28 cellular contexts compared by ENCODE assay signal in genomic region chr19:33638167-33639033, GRCh38. TPM values are rescaled to one million over a fixed set of nuclear protein-coding genes. Genes with fewer than 3 reads are reported as not detected.
A peak's percentile ranks its signal among the peaks of the same experiment; 100 is the strongest.
DNase-seq lines count a peak whose midpoint lies in the region; ATAC-seq, FAIRE-seq and TF ChIP-seq lines count a peak whose summit lies in the region.
"Had no signal": no experiment of that assay in that cellular context is flagged by ENCODE, and none has a peak within 500 bp of the region (broad histone marks: within the 10 kb centered on the region; RNA-seq: fewer than 3 reads in every experiment).

No MANE protein-coding gene starts in this region.

- H2BK120ac ChIP-seq in H1 (replicated peaks; ENCODE audit: low read depth, low read length) = peak overlapping the region; percentile 74

- H3K4me3 ChIP-seq in HUES6 (ENCODE audit: low read depth, low read length) (peak overlapping the region; percentile 34; the same call in 1 of the 2 replicates), H1 (ENCODE audit: extremely low read depth in 1 of 4, insufficient read depth in 2 of 4, low read depth in 3 of 4, low read length in 4 of 4) (peak overlapping the region in 2 of 4 experiments; percentile 1 to 41; a peak in 3 of 8 replicates)
- H3K4me3 ChIP-seq: GM12878, HAP-1, right lobe of liver, testis had no signal

- H2BK12ac ChIP-seq in H1 (ENCODE audit: low read depth, low read length) = peak overlapping the region; percentile 70; the same call in 1 of the 2 replicates

- peak; percentile 88 for FAIRE-seq in H1 (lab: Jason Lieb, UNC)
- FAIRE-seq: astrocyte, frontal cortex, GM12878, GM19239 had no signal

- TF ChIP-seq POLR2A in H1 (IDR thresholded peaks at IDR 0.05; ENCODE audit: control extremely low read depth in 1 of 2, low read depth in 2 of 2, low read length in 2 of 2) = no peak

- H4K8ac ChIP-seq in H1 (ENCODE audit: extremely low read depth, insufficient read depth, low read length) = no peak overlapping the region

- no peak for TF ChIP-seq RAD21 in H1 (IDR thresholded peaks at IDR 0.05 in 1 of 2, conservative IDR thresholded peaks at IDR 0.05 in 1 of 2; ENCODE audit: low read depth in 2 of 2, low read length in 2 of 2)

- no peaks in the 10 kb centered on the region for H3K27me3 ChIP-seq in HUES6 (ENCODE audit: control insufficient read depth, insufficient read depth, low read length)
- no peaks in the 10 kb centered on the region for H3K27me3 ChIP-seq in H1 (replicated peaks in 1 of 4; ENCODE audit: control insufficient read depth in 3 of 4, extremely low read depth in 1 of 4, insufficient read depth in 3 of 4, low read length in 3 of 4)
- H3K27me3 ChIP-seq: right lobe of liver, testis had no signal

- peak overlapping the region; percentile 63 for H4K91ac ChIP-seq in H1 (replicated peaks; ENCODE audit: insufficient read length, low read length)

- H2BK5ac ChIP-seq in H1 (ENCODE audit: low read depth, low read length) = peak overlapping the region; percentile 96; the same call in 1 of the 2 replicates

- H3K9me3 Mint-ChIP-seq in activated CD8-positive, alpha-beta T cell treated with anti-CD3 and anti-CD28 coated beads for 36 hours = no peaks in the 10 kb centered on the region
- H3K9me3 Mint-ChIP-seq: CD4-positive, alpha-beta T cell; mesothelial cell of epicardium; natural killer cell; stimulated activated memory B cell treated with anti-CD40 and anti-IgM and Interleukin-4, amounts not matched to agents 10 μg/mL and 1 μg/mL and 100 μg/mL, for 72 hours had no signal

- H3K18ac ChIP-seq in H1 (ENCODE audit: extremely low read depth, low read length) = peak overlapping the region; percentile 97

- H3K9me3 ChIP-seq in HUES6 (ENCODE audit: control insufficient read depth, insufficient read depth, low read depth, low read length) (no peaks in the 10 kb centered on the region), H1 (ENCODE audit: insufficient read depth in 2 of 2, low read depth in 1 of 2, low read length in 1 of 2) (no peaks in the 10 kb centered on the region)
- H3K9me3 ChIP-seq: HAP-1, right lobe of liver, testis had no signal

- DNase-seq in NCI-H345 (lab: John Stamatoyannopoulos, UW) = peak; percentile 51
- peak in 1 of 2 experiments; percentile 34 for DNase-seq in H1 (ENCODE audit: low read depth in 1 of 2, low spot score in 2 of 2)
- peak; percentile 35 for DNase-seq in sciatic nerve (ENCODE audit: low spot score)
- no peak for DNase-seq in stimulated activated CD4-positive, alpha-beta T cell treated with anti-CD3 and anti-CD28 coated beads, Interleukin-4, amount 100 ng/mL, for 1 hour
- no peak for DNase-seq in activated CD8-positive, alpha-beta T cell treated with anti-CD3 and anti-CD28 coated beads for 36 hours
- DNase-seq: activated CD4-positive, CD25-positive, alpha-beta regulatory T cell treated with anti-CD3 and anti-CD28 coated beads, Interleukin-2, amount 50 U/mL, for 72 hours; activated CD8-positive, alpha-beta memory T cell treated with anti-CD3 and anti-CD28 coated beads for 24 hours; activated T-cell treated with anti-CD3 and anti-CD28 coated beads, Interleukin-2, amount 50 U/mL, for 48 hours; CD4-positive, alpha-beta T cell; left cardiac atrium; natural killer cell; NCI-H446; right lobe of liver; T-helper 9 cell; testis had no signal

- peak overlapping the region; percentile 38 for H3K9ac ChIP-seq in HUES6 (ENCODE audit: low read length)
- no peak overlapping the region for H3K9ac ChIP-seq in H1 (replicated peaks in 1 of 4; ENCODE audit: extremely low read depth in 1 of 4, low read depth in 3 of 4, low read length in 3 of 4)
- H3K9ac ChIP-seq: parathyroid adenoma had no signal

- H3K79me2 ChIP-seq in H1 (ENCODE audit: control insufficient read depth in 1 of 2, insufficient read depth in 2 of 2, low read length in 2 of 2) = peaks cover 0 to 10% of the 10 kb centered on the region in 2 experiments; a peak in 2 of 4 replicates
- H3K79me2 ChIP-seq: parathyroid adenoma had no signal

- ATAC-seq in sciatic nerve = no peak
- ATAC-seq in activated CD8-positive, alpha-beta T cell treated with anti-CD3 and anti-CD28 coated beads for 36 hours = no peak
- no peak for ATAC-seq in HG02970 (IDR thresholded peaks at IDR 0.05; ENCODE audit: low FRiP score, unreplicated experiment)
- ATAC-seq: esophagus mucosa; GM12878; left cardiac atrium; natural killer cell; right lobe of liver; stimulated activated memory B cell treated with anti-CD40 and anti-IgM and Interleukin-4, amounts not matched to agents 10 μg/mL and 1 μg/mL and 100 μg/mL, for 72 hours had no signal

- no peak overlapping the region for H3K56ac ChIP-seq in H1 (replicated peaks; ENCODE audit: insufficient read length, low read depth, low read length)

- POLR2A ChIA-PET in H1 (lab: Charles Lee; ENCODE audit: partially characterized antibody) = interaction anchor here (0.5 to 2.0 kb wide), 7 partner anchors 10 to 696 kb away, joined by 3 to 11 read pairs (median 6); partner anchors contain the start of gene CHST8
- POLR2A ChIA-PET in activated CD8-positive, alpha-beta T cell treated with anti-CD3 and anti-CD28 coated beads for 36 hours (lab: Charles Lee) = no interaction called here

- TF ChIP-seq CTCF in H1 (IDR thresholded peaks at IDR 0.05; ENCODE audit: control extremely low read depth in 1 of 3, insufficient read depth in 1 of 3, low read depth in 1 of 3, low read length in 3 of 3) = no peak
- no peak for TF ChIP-seq CTCF in activated CD8-positive, alpha-beta T cell treated with anti-CD3 and anti-CD28 coated beads for 36 hours (IDR thresholded peaks at IDR 0.05)

- 0 out of 3 replicates have a peak, but pooled peaks of 1 of the 2 experiments have one; percentile 6 for TF ChIP-seq EP300 in H1 (IDR thresholded peaks at IDR 0.05; ENCODE audit: borderline replicate concordance in 1 of 2, low read depth in 2 of 2, low read length in 2 of 2)

- H3K14ac ChIP-seq in H1 (ENCODE audit: insufficient read length) = no peak overlapping the region

- peak overlapping the region; percentile 58 for H4K5ac ChIP-seq in H1 (ENCODE audit: insufficient read length, low read depth, low read length)

- H3K4me1 ChIP-seq in HUES6 (ENCODE audit: control insufficient read depth, insufficient read depth, low read length) = peaks cover 40% of the 10 kb centered on the region
- H3K4me1 ChIP-seq in H1 (replicated peaks in 1 of 4; ENCODE audit: control insufficient read depth in 3 of 4, insufficient read depth in 4 of 4, low read length in 3 of 4) = peaks cover 7 to 32% (median 20%) of the 10 kb centered on the region in 4 experiments
- H3K4me1 ChIP-seq: HAP-1, right lobe of liver, testis had no signal

- H4K20me1 ChIP-seq in H1 (replicated peaks in 1 of 2; ENCODE audit: control insufficient read depth in 1 of 2, insufficient read depth in 2 of 2, low read length in 2 of 2) = no peaks in the 10 kb centered on the region

- no peaks in the 10 kb centered on the region; the same call in 1 of the 2 replicates for H3K23me2 ChIP-seq in H1 (ENCODE audit: low read depth, low read length)

- peak overlapping the region; percentile 39; the same call in 1 of the 2 replicates for H2AK5ac ChIP-seq in H1 (ENCODE audit: low read depth, low read length)

- no peak overlapping the region for H3K4me3 Mint-ChIP-seq in activated CD8-positive, alpha-beta T cell treated with anti-CD3 and anti-CD28 coated beads for 36 hours
- H3K4me3 Mint-ChIP-seq: activated naive CD8-positive, alpha-beta T cell; CD4-positive, alpha-beta T cell; mesothelial cell of epicardium; natural killer cell; stimulated activated memory B cell treated with anti-CD40 and anti-IgM and Interleukin-4, amounts not matched to agents 10 μg/mL and 1 μg/mL and 100 μg/mL, for 72 hours had no signal

- no peak overlapping the region for H3K23ac ChIP-seq in H1 (ENCODE audit: insufficient read length)

- H3K27ac Mint-ChIP-seq in activated CD8-positive, alpha-beta T cell treated with anti-CD3 and anti-CD28 coated beads for 36 hours = no peak overlapping the region
- H3K27ac Mint-ChIP-seq: activated naive CD8-positive, alpha-beta T cell; CD4-positive, alpha-beta T cell; mesothelial cell of epicardium; natural killer cell; stimulated activated memory B cell treated with anti-CD40 and anti-IgM and Interleukin-4, amounts not matched to agents 10 μg/mL and 1 μg/mL and 100 μg/mL, for 72 hours had no signal

- H3K4me2 ChIP-seq in H1 (ENCODE audit: insufficient read depth in 1 of 2, low read depth in 2 of 2, low read length in 2 of 2) = peak overlapping the region; percentile 70 to 80

- H3K36me3 ChIP-seq in HUES6 (ENCODE audit: control insufficient read depth, insufficient read depth, low read length) (no peaks in the 10 kb centered on the region), H1 (ENCODE audit: control insufficient read depth in 2 of 4, insufficient read depth in 4 of 4, low read length in 3 of 4) (no peaks in the 10 kb centered on the region)
- H3K36me3 ChIP-seq: HAP-1, right lobe of liver had no signal

- CTCF ChIA-PET in H1 (lab: Charles Lee; ENCODE audit: partially characterized antibody) = interaction anchor here (0.7 to 1.6 kb wide), 3 partner anchors 9 to 33 kb away, joined by 3 to 4 read pairs (median 4); no protein-coding TSS in a partner anchor
- CTCF ChIA-PET in activated CD8-positive, alpha-beta T cell treated with anti-CD3 and anti-CD28 coated beads for 36 hours (lab: Charles Lee) = no interaction called here

- H2AFZ ChIP-seq in H1 (ENCODE audit: low read length) = no peak overlapping the region
- H2AFZ ChIP-seq: parathyroid adenoma had no signal

- no peaks in the 10 kb centered on the region for H3K36me3 Mint-ChIP-seq in activated CD8-positive, alpha-beta T cell treated with anti-CD3 and anti-CD28 coated beads for 36 hours (ENCODE audit: low read depth)
- H3K36me3 Mint-ChIP-seq: activated naive CD8-positive, alpha-beta T cell; mesothelial cell of epicardium; natural killer cell; stimulated activated memory B cell treated with anti-CD40 and anti-IgM and Interleukin-4, amounts not matched to agents 10 μg/mL and 1 μg/mL and 100 μg/mL, for 72 hours had no signal

- peaks cover 2% of the 10 kb centered on the region for H3K79me1 ChIP-seq in H1 (ENCODE audit: low read depth, low read length)

- H2BK20ac ChIP-seq in H1 (ENCODE audit: low read length) = peak overlapping the region; percentile 43

- WGBS in H1 (ENCODE audit: extremely low coverage in 1 of 2, insufficient coverage in 1 of 2, insufficient read length in 1 of 2, insufficient replicate concordance in 2 of 2, low coverage in 1 of 2, low lambda C conversion rate in 2 of 2, missing lambda C conversion rate in 1 of 2), 2 experiments = 21% methylated on average over 15 of the region's 15 CpGs; no CpG with 5 or more reads in 1 of the 2 experiments

- H3K4ac ChIP-seq in H1 (replicated peaks; ENCODE audit: insufficient read length, low read depth, low read length) = peak overlapping the region; percentile 61

- peak overlapping the region; percentile 83; the same call in 1 of the 2 replicates for H2BK15ac ChIP-seq in H1 (ENCODE audit: low read length)

- peak overlapping the region; percentile 53; the same call in 1 of the 2 replicates for H3K27ac ChIP-seq in HUES6 (ENCODE audit: low read depth, low read length)
- H3K27ac ChIP-seq in H1 (ENCODE audit: low read depth, low read length) = no peak overlapping the region
- H3K27ac ChIP-seq: parathyroid adenoma, right lobe of liver, testis had no signal

- no peaks in the 10 kb centered on the region for H3K4me1 Mint-ChIP-seq in activated CD8-positive, alpha-beta T cell treated with anti-CD3 and anti-CD28 coated beads for 36 hours (ENCODE audit: low read depth)
- H3K4me1 Mint-ChIP-seq: natural killer cell; stimulated activated memory B cell treated with anti-CD40 and anti-IgM and Interleukin-4, amounts not matched to agents 10 μg/mL and 1 μg/mL and 100 μg/mL, for 72 hours had no signal

- peaks cover 11% of the 10 kb centered on the region for H3K27me3 Mint-ChIP-seq in activated CD8-positive, alpha-beta T cell treated with anti-CD3 and anti-CD28 coated beads for 36 hours

- intact Hi-C loops in sciatic nerve (cut with DNase I) = no loop called here
- intact Hi-C loops in activated CD8-positive, alpha-beta T cell treated with anti-CD3 and anti-CD28 coated beads for 36 hours (cut with micrococcal nuclease) = no loop called here

RNA-seq across cellular contexts. Expression of gene CHST8, which starts 16.6 kb away (rescaled TPM):
- total RNA-seq in H1 (2021; fragmentation: NEBNext Ultra II Directional; extraction: Animal tissue kit (Norgen Biotek cat#: 25700)) = 9.9 and 10.8 TPM in 2 replicates
- 28.2 and 31.7 TPM in 2 replicates for polyA plus RNA-seq in H1 (2011; rRNA removed)
- polyA plus RNA-seq in H1 (2011; cell fraction: cytosol; rRNA removed) = 18.3 TPM
- 17.5 TPM for polyA plus RNA-seq in H1 (2011; cell fraction: nucleus; rRNA removed)
- polyA plus RNA-seq in H1 (2012, experiment 1 of 2) = 8.5 to 16.5 TPM (median 13.2 TPM) in 4 replicates
- polyA plus RNA-seq in H1 (2012, experiment 2 of 2) = 13.0 TPM
- polyA plus RNA-seq in H1 (2013, experiment 1 of 2) = 28.1 TPM
- polyA plus RNA-seq in H1 (2013, experiment 2 of 2) = 23.8 TPM
- polyA minus RNA-seq in H1 (2011; rRNA and poly(A)+ RNA removed) = 4.3 and 4.8 TPM in 2 replicates
- 12.9 TPM for polyA minus RNA-seq in H1 (2011; cell fraction: cytosol; rRNA and poly(A)+ RNA removed)
- 8.1 TPM for polyA minus RNA-seq in H1 (2011; cell fraction: nucleus; rRNA and poly(A)+ RNA removed)
- 0.62 TPM for total RNA-seq in sciatic nerve
- not detected for total RNA-seq in activated CD8-positive, alpha-beta T cell treated with anti-CD3 and anti-CD28 coated beads for 36 hours
- total RNA-seq: astrocyte; CD4-positive, alpha-beta T cell; GM12878; natural killer cell; RPMI7951 had no signal

Comparison
In these comparisons a context has a peak if more than half of its experiments do, and no peak if none do; other contexts are left out.
1. DNase-seq: peak in NCI-H345 (single experiment) and sciatic nerve (single experiment); none in stimulated activated CD4-positive, alpha-beta T cell treated with anti-CD3 and anti-CD28 coated beads, Interleukin-4, amount 100 ng/mL, for 1 hour (single experiment) and activated CD8-positive, alpha-beta T cell treated with anti-CD3 and anti-CD28 coated beads for 36 hours (single experiment).